11 cellular contexts compared by ENCODE assay signal in the genomic region with DNA sequence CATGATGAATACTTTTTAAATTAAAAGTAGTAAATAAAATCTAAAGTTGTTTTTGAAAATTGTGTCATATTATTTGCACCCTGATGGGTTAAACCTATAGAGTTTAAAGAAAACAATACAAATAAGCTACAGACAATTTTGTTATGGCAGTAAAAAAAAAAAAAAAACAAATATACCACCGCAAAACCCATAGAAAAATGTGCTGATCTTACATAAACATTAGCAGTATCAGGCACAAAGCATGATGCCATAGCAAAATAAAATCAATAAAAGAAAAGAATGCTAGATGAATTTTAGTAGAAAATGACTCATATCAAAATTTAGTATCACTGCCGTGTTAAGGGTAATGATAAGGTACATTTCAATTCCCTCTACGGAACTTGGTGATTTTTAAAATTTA.
"Had no signal": no experiment of that assay in that cellular context is flagged by ENCODE, and none has a peak within 500 bp of the region (broad histone marks: within the 10 kb centered on the region; RNA-seq: fewer than 3 reads in every experiment).

No MANE protein-coding gene starts in this region.

- H3K9me3 ChIP-seq: HAP-1 had no signal

- H3K9ac ChIP-seq: GM23248 had no signal

- H3K36me3 ChIP-seq: HAP-1 had no signal

- H3K4me3 ChIP-seq: GM23248, GM23338, HAP-1 had no signal

- ATAC-seq: GM23338, HCT116 had no signal

- DNase-seq: GM23248, GOT3, H7, H9, HCEC 1CT, HFFc6 had no signal

- H3K4me2 ChIP-seq: GM23338 had no signal

- FAIRE-seq: H1, H54 had no signal

- H2AFZ ChIP-seq: GM23338 had no signal

- H3K4me1 ChIP-seq: HAP-1 had no signal

- H3K27ac ChIP-seq: GM23248 had no signal
